In genomic region chr14:23358553-23359166, GRCh38 we compare ENCODE assay signal across 22 cellular contexts. TPM values are rescaled to one million over a fixed set of nuclear protein-coding genes. Genes with fewer than 3 reads are reported as not detected.
DNase-seq lines count a peak whose midpoint lies in the region; ATAC-seq and TF ChIP-seq lines count a peak whose summit lies in the region.
"Had no signal": no experiment of that assay in that cellular context is flagged by ENCODE, and none has a peak within 500 bp of the region (broad histone marks: within the 10 kb centered on the region; RNA-seq: fewer than 3 reads in every experiment).

No MANE protein-coding gene starts in this region.

- peaks cover 73% of the 10 kb centered on the region for H3F3A ChIP-seq in neural progenitor cell (ENCODE audit: low read depth)

- no peak overlapping the region for H3K4me2 ChIP-seq in neural progenitor cell

- H2AFZ ChIP-seq in neural progenitor cell (replicated peaks), result no peak overlapping the region

- 93 to 97% methylated on average over 11 to 12 of the region's 12 CpGs for WGBS in endodermal cell (ENCODE audit: insufficient coverage in 1 of 2, insufficient read length in 1 of 2), 2 experiments

- H3K4me3 ChIP-seq in RWPE2 (ENCODE audit: severe bottlenecking), result no peak overlapping the region
- H3K4me3 ChIP-seq in endodermal cell (ENCODE audit: low read length), result no peak overlapping the region
- no peak overlapping the region for H3K4me3 ChIP-seq in neural progenitor cell
- H3K4me3 ChIP-seq: left lung had no signal

- H3K27me3 ChIP-seq in RWPE2 (ENCODE audit: insufficient read depth, poor library complexity, severe bottlenecking) (no peaks in the 10 kb centered on the region), endodermal cell (ENCODE audit: control insufficient read depth, insufficient read depth, low read length, poor library complexity, severe bottlenecking) (no peaks in the 10 kb centered on the region), neural progenitor cell (no peaks in the 10 kb centered on the region)

- H3K9me3 Mint-ChIP-seq in endodermal cell, result no peaks in the 10 kb centered on the region
- H3K9me3 Mint-ChIP-seq in neural progenitor cell, result no peaks in the 10 kb centered on the region
- H3K9me3 Mint-ChIP-seq: CD8-positive, alpha-beta memory T cell had no signal

- H4K20me1 ChIP-seq in neural progenitor cell (ENCODE audit: low read depth), result peaks cover 66% of the 10 kb centered on the region

- peak overlapping the region; percentile 87 for H3K27ac Mint-ChIP-seq in endodermal cell
- no peak overlapping the region for H3K27ac Mint-ChIP-seq in neural progenitor cell
- H3K27ac Mint-ChIP-seq: activated naive CD8-positive, alpha-beta T cell; CD8-positive, alpha-beta memory T cell had no signal

- H3K9ac ChIP-seq in endodermal cell (ENCODE audit: extremely low read depth, low read length, poor library complexity, severe bottlenecking) (peak overlapping the region; percentile 15), neural progenitor cell (no peak overlapping the region)

- H3K36me3 Mint-ChIP-seq in endodermal cell (ENCODE audit: low read depth) (peaks cover 37% of the 10 kb centered on the region), neural progenitor cell (peaks cover 29% of the 10 kb centered on the region)
- H3K36me3 Mint-ChIP-seq: activated naive CD8-positive, alpha-beta T cell; CD8-positive, alpha-beta memory T cell had no signal

- H3K4me1 ChIP-seq in RWPE2 (ENCODE audit: insufficient read depth, poor library complexity, severe bottlenecking) (no peaks in the 10 kb centered on the region), endodermal cell (ENCODE audit: control insufficient read depth, insufficient read depth, low read length) (peaks cover 5% of the 10 kb centered on the region), neural progenitor cell (peaks cover 14% of the 10 kb centered on the region)
- H3K4me1 ChIP-seq: left lung had no signal

- H3K4me1 Mint-ChIP-seq in endodermal cell (peaks cover 21% of the 10 kb centered on the region), neural progenitor cell (peaks cover 28% of the 10 kb centered on the region)

- H3K4me3 Mint-ChIP-seq in endodermal cell, result peak overlapping the region; percentile 17
- no peak overlapping the region for H3K4me3 Mint-ChIP-seq in neural progenitor cell
- H3K4me3 Mint-ChIP-seq: activated naive CD8-positive, alpha-beta T cell; CD8-positive, alpha-beta memory T cell had no signal

- H3K9me3 ChIP-seq in RWPE2 (ENCODE audit: severe bottlenecking), result no peaks in the 10 kb centered on the region
- no peaks in the 10 kb centered on the region for H3K9me3 ChIP-seq in endodermal cell (ENCODE audit: control insufficient read depth, low read length)
- no peaks in the 10 kb centered on the region for H3K9me3 ChIP-seq in neural progenitor cell (ENCODE audit: low read depth)
- H3K9me3 ChIP-seq: left lung had no signal

- TF ChIP-seq CTCF in RWPE2 (IDR thresholded peaks at IDR 0.05; ENCODE audit: poor library complexity, severe bottlenecking) (no peak), endodermal cell (conservative IDR thresholded peaks at IDR 0.05) (no peak), neural progenitor cell (IDR thresholded peaks at IDR 0.05) (no peak)

- DNase-seq in RWPE2 (ENCODE audit: low spot score), result peak; percentile 64
- DNase-seq in endodermal cell, result no peak
- DNase-seq in neural progenitor cell (ENCODE audit: low spot score), result no peak
- DNase-seq in occipital lobe (lab: John Stamatoyannopoulos, UW), result no peak
- DNase-seq in NCI-H1048 (lab: John Stamatoyannopoulos, UW), result no peak
- DNase-seq: activated CD4-positive, alpha-beta T cell treated with anti-CD3 and anti-CD28 coated beads for 4 hours; CD8-positive, alpha-beta memory T cell; DND-41; NCI-H1930; NCI-H2227 treated with DMSO at 0.1 percent for 48 hours; NCI-H748 treated with DMSO at 0.1 percent for 48 hours; PC-3; retina; T-helper 1 cell had no signal

- H3K27me3 Mint-ChIP-seq in endodermal cell (ENCODE audit: insufficient read depth), result peaks cover 15% of the 10 kb centered on the region
- H3K27me3 Mint-ChIP-seq in neural progenitor cell (ENCODE audit: insufficient read depth, low read depth), result peaks cover 8% of the 10 kb centered on the region
- H3K27me3 Mint-ChIP-seq: activated naive CD8-positive, alpha-beta T cell had no signal

- no peak for ATAC-seq in RWPE2 (ENCODE audit: low read depth)
- ATAC-seq in HG03139 (IDR thresholded peaks at IDR 0.05; ENCODE audit: unreplicated experiment), result no peak
- ATAC-seq: left lung had no signal

- peaks cover 28% of the 10 kb centered on the region for H3K79me2 ChIP-seq in neural progenitor cell (ENCODE audit: low read depth)

- no peak overlapping the region for H3K27ac ChIP-seq in RWPE2 (ENCODE audit: poor library complexity, severe bottlenecking)
- peak overlapping the region; percentile 38 for H3K27ac ChIP-seq in endodermal cell (ENCODE audit: low read depth, low read length)
- H3K27ac ChIP-seq in neural progenitor cell, result peak overlapping the region; percentile 63
- H3K27ac ChIP-seq: left lung had no signal

- no peaks in the 10 kb centered on the region; the same call in 1 of the 2 replicates for H3K36me3 ChIP-seq in RWPE2 (ENCODE audit: low read depth)
- peaks cover 55% of the 10 kb centered on the region for H3K36me3 ChIP-seq in endodermal cell (ENCODE audit: control insufficient read depth, insufficient read depth, low read length)
- peaks cover 3% of the 10 kb centered on the region for H3K36me3 ChIP-seq in neural progenitor cell

RNA-seq across cellular contexts. Expression of gene SLC22A17, which starts 6.0 kb away (rescaled TPM):
- 10 to 100 TPM; 49.9 to 89.0 TPM for total RNA-seq in endodermal cell
- 90.3 TPM for polyA plus RNA-seq in endodermal cell (2013, experiment 1 of 2)
- 82.1 TPM for polyA plus RNA-seq in endodermal cell (2013, experiment 2 of 2)
- total RNA-seq in neural progenitor cell (ENCODE audit: low replicate concordance), result 22.2 and 80.8 TPM in 2 replicates
- total RNA-seq in occipital lobe, result 158 TPM

RNA-seq across cellular contexts. Expression of gene EFS, which starts 6.3 kb away (rescaled TPM):
- total RNA-seq in endodermal cell (10 to 100 TPM; 69.9 to 96.4 TPM), neural progenitor cell (ENCODE audit: low replicate concordance) (21.7 and 74.3 TPM in 2 replicates), occipital lobe (17.5 TPM)
- 115 TPM for polyA plus RNA-seq in endodermal cell (2013, experiment 1 of 2)
- 105 TPM for polyA plus RNA-seq in endodermal cell (2013, experiment 2 of 2)
- total RNA-seq: CD8-positive, alpha-beta memory T cell; H4; HT1080 had no signal
- polyA plus RNA-seq: CD8-positive, alpha-beta memory T cell had no signal

RNA-seq across cellular contexts. Expression of gene IL25, which starts 13.9 kb away (rescaled TPM):
- total RNA-seq in endodermal cell (not detected), neural progenitor cell (ENCODE audit: low replicate concordance) (not detected in 2 replicates), occipital lobe (not detected)
- not detected for polyA plus RNA-seq in endodermal cell (2013, experiment 1 of 2)
- not detected for polyA plus RNA-seq in endodermal cell (2013, experiment 2 of 2)
- total RNA-seq: astrocyte; CD8-positive, alpha-beta memory T cell; chondrocyte; H4; HT1080; left lung; PC-3; ureter had no signal
- polyA plus RNA-seq: CD8-positive, alpha-beta memory T cell had no signal

RNA-seq across cellular contexts. Expression of gene CMTM5, which starts 18.2 kb away (rescaled TPM):
- total RNA-seq in endodermal cell, result 1 to 10 TPM in 1 of 2 donors, under 1 TPM in 1; 0.40 to 1.4 TPM
- polyA plus RNA-seq in endodermal cell (2013, experiment 1 of 2), result 3.3 TPM
- polyA plus RNA-seq in endodermal cell (2013, experiment 2 of 2), result 2.8 TPM
- 4.3 and 6.9 TPM in 2 replicates for total RNA-seq in neural progenitor cell (ENCODE audit: low replicate concordance)
- total RNA-seq in occipital lobe, result 0.62 TPM
- total RNA-seq: astrocyte; CD8-positive, alpha-beta memory T cell; chondrocyte; H4; PC-3 had no signal
- polyA plus RNA-seq: CD8-positive, alpha-beta memory T cell had no signal

RNA-seq across cellular contexts. Expression of gene PABPN1, which starts 37.4 kb away (rescaled TPM):
- total RNA-seq in endodermal cell, result 100 to 1,000 TPM; 293 TPM
- polyA plus RNA-seq in endodermal cell (2013, experiment 1 of 2), result 295 TPM
- polyA plus RNA-seq in endodermal cell (2013, experiment 2 of 2), result 251 TPM
- total RNA-seq in neural progenitor cell (ENCODE audit: low replicate concordance), result 264 and 298 TPM in 2 replicates
- 59.6 TPM for total RNA-seq in occipital lobe
